ENCODE assay signal across 17 cellular contexts in genomic region chr5:75601567-75601966, GRCh38. TPM values are rescaled to one million over a fixed set of nuclear protein-coding genes. Genes with fewer than 3 reads are reported as not detected.
DNase-seq lines count a peak whose midpoint lies in the region; ATAC-seq and TF ChIP-seq lines count a peak whose summit lies in the region.
"Had no signal": no experiment of that assay in that cellular context is flagged by ENCODE, and none has a peak within 500 bp of the region (broad histone marks: within the 10 kb centered on the region; RNA-seq: fewer than 3 reads in every experiment).

No MANE protein-coding gene starts in this region.

- in situ Hi-C loops in GM13977 (cut with MboI; ENCODE audit: low pct_unique_long_range_greater_than_20kb, low sequenced_read_pairs, unreplicated experiment): no loop called here

- H3K9me3 ChIP-seq in PC-3 (ENCODE audit: low read length): no peaks in the 10 kb centered on the region

- H3K9me3 Mint-ChIP-seq in mesothelial cell of epicardium: no peaks in the 10 kb centered on the region
- H3K9me3 Mint-ChIP-seq: IgD-negative memory B cell had no signal

- H3K4me1 Mint-ChIP-seq in mesothelial cell of epicardium: peaks cover 32% of the 10 kb centered on the region

- H3F3A ChIP-seq in PC-3 (ENCODE audit: low read length, unreplicated experiment): no peaks in the 10 kb centered on the region

- intact Hi-C loops in PC-3 (cut with micrococcal nuclease): no loop called here

- H3K9ac ChIP-seq in PC-3 (ENCODE audit: low read length): no peak overlapping the region

- POLR2A ChIA-PET in PC-3 (lab: Charles Lee; ENCODE audit: unreplicated experiment): no interaction called here

- TF ChIP-seq CTCF in PC-3 (conservative IDR thresholded peaks at IDR 0.05; ENCODE audit: low read depth, low read length) (no peak), choroid plexus epithelial cell (conservative IDR thresholded peaks at IDR 0.05; ENCODE audit: low read depth, low read length) (no peak), mesothelial cell of epicardium (IDR thresholded peaks at IDR 0.05; ENCODE audit: unreplicated experiment) (no peak), GM13977 (IDR thresholded peaks at IDR 0.05; ENCODE audit: extremely low read depth, insufficient read depth, missing control alignments) (no peak)

- no peak overlapping the region for H3K4me2 ChIP-seq in PC-3 (ENCODE audit: low read length)

- no peaks in the 10 kb centered on the region for H3K27me3 ChIP-seq in PC-3 (ENCODE audit: low read length)

- no peaks in the 10 kb centered on the region for H3K9me2 ChIP-seq in PC-3 (replicated peaks; ENCODE audit: low read length)

- no peak overlapping the region for H2AFZ ChIP-seq in PC-3 (ENCODE audit: low read length)

- H3K4me1 ChIP-seq in PC-3 (ENCODE audit: insufficient read depth, low read length): peaks cover 14% of the 10 kb centered on the region; the same call in 1 of the 2 replicates

- no peaks in the 10 kb centered on the region for H4K20me1 ChIP-seq in PC-3 (ENCODE audit: low read length)

- H3K27ac ChIP-seq in PC-3 (ENCODE audit: low read length): peak overlapping the region; percentile 72
- H3K27ac ChIP-seq: C4-2B had no signal

- CTCF ChIA-PET in PC-3 (lab: Charles Lee): no interaction called here

- DNase-seq in ELR (ENCODE audit: low read depth) (peak; percentile 79), PC-3 (no peak), choroid plexus epithelial cell (ENCODE audit: low read depth) (peak; percentile 44), mesothelial cell of epicardium (ENCODE audit: low spot score in 2 of 2, unreplicated experiment in 2 of 2) (no peak), GM13977 (ENCODE audit: low spot score) (no peak), COR-L47 (lab: John Stamatoyannopoulos, UW) (no peak)
- DNase-seq: DMS153; NCI-H1105 treated with DMSO at 0.1 percent for 48 hours; NCI-H187; NCI-H69; NK-92 treated with Interleukin-12 subunit alpha and Interleukin-12 subunit beta, amount 100 ng/mL, for 24 hours; SW 1271 had no signal

- BruUV-seq in PC-3 (replicated peaks; lab: Mats Ljungman, UMichigan): no TSS peak

- H3K36me3 Mint-ChIP-seq in mesothelial cell of epicardium: peaks cover 10% of the 10 kb centered on the region

- H3K27me3 Mint-ChIP-seq in mesothelial cell of epicardium (ENCODE audit: low read depth): no peaks in the 10 kb centered on the region
- H3K27me3 Mint-ChIP-seq: IgD-negative memory B cell had no signal

- no peak for ATAC-seq in PC-3
- no peak for ATAC-seq in HG03139 (IDR thresholded peaks at IDR 0.05; ENCODE audit: unreplicated experiment)
- ATAC-seq in GM18907 (IDR thresholded peaks at IDR 0.05; ENCODE audit: unreplicated experiment): no peak

- no peaks in the 10 kb centered on the region for H3K79me2 ChIP-seq in PC-3 (ENCODE audit: low read length)

- no peaks in the 10 kb centered on the region for H3K36me3 ChIP-seq in PC-3 (ENCODE audit: low read depth, low read length)

- H3K4me3 ChIP-seq in PC-3 (ENCODE audit: low read length) (no peak overlapping the region), choroid plexus epithelial cell (ENCODE audit: low read depth, low read length) (no peak overlapping the region)

- H3K4me3 Mint-ChIP-seq in mesothelial cell of epicardium: no peak overlapping the region
- H3K4me3 Mint-ChIP-seq: IgD-negative memory B cell had no signal

- peak overlapping the region; percentile 7 for H3K27ac Mint-ChIP-seq in mesothelial cell of epicardium
- H3K27ac Mint-ChIP-seq: IgD-negative memory B cell had no signal

RNA-seq across cellular contexts. Expression of gene ANKDD1B, which starts 9.7 kb away (rescaled TPM):
- 0.04 TPM in 1 of 2 replicates, not detected in the other for total RNA-seq in PC-3 (2014; rRNA removed)
- total RNA-seq in mesothelial cell of epicardium: 0.95 to 1.5 TPM (median 1.1 TPM) in 3 replicates
- total RNA-seq: A673 had no signal

Comparison
In these comparisons a context has a peak if more than half of its experiments do, and no peak if none do; other contexts are left out.
1. DNase-seq: peak in ELR (single experiment) and choroid plexus epithelial cell (single experiment); none in PC-3 (single experiment), mesothelial cell of epicardium (0 of 2), GM13977 (single experiment) and COR-L47 (single experiment).